In genomic region chr4:7872264-7872771, GRCh38 we compare ENCODE assay signal across 8 cellular contexts.
DNase-seq lines count a peak whose midpoint lies in the region; ATAC-seq and TF ChIP-seq lines count a peak whose summit lies in the region.
"Had no signal": no experiment of that assay in that cellular context is flagged by ENCODE, and none has a peak within 500 bp of the region (broad histone marks: within the 10 kb centered on the region; RNA-seq: fewer than 3 reads in every experiment).

No MANE protein-coding gene starts in this region.

- H3K9me3 ChIP-seq in IMR-90 (ENCODE audit: control insufficient read depth, insufficient read depth, low read length) (no peaks in the 10 kb centered on the region), SJSA1 (replicated peaks) (peaks cover 6% of the 10 kb centered on the region; the same call in 1 of the 2 replicates), heart right ventricle (no peaks in the 10 kb centered on the region), thoracic aorta (no peaks in the 10 kb centered on the region), BE2C (no peaks in the 10 kb centered on the region)

- no peak overlapping the region for H4K5ac ChIP-seq in IMR-90 (ENCODE audit: low read depth, low read length)

- no peak overlapping the region for H2AK9ac ChIP-seq in IMR-90 (replicated peaks; ENCODE audit: low read depth, low read length, poor library complexity)

- no TSS peak for BruUV-seq in IMR-90 (replicated peaks; lab: Mats Ljungman, UMichigan)

- H3K18ac ChIP-seq in IMR-90 (ENCODE audit: low read depth, low read length) = peak overlapping the region; percentile 18; the same call in 1 of the 2 replicates

- H4K8ac ChIP-seq in IMR-90 (ENCODE audit: low read depth in 2 of 2, low read length in 2 of 2) = peak overlapping the region; percentile 5 to 60; a peak in 2 of 4 replicates

- TF ChIP-seq RAD21 in IMR-90 (IDR thresholded peaks at IDR 0.05; ENCODE audit: low read length) = no peak

- peak overlapping the region; percentile 47; the same call in 1 of the 2 replicates for H3K14ac ChIP-seq in IMR-90 (replicated peaks; ENCODE audit: low read depth, low read length)

- H3K27me3 ChIP-seq in IMR-90 (ENCODE audit: control insufficient read depth, insufficient read depth, low read length) (no peaks in the 10 kb centered on the region), SJSA1 (replicated peaks) (no peaks in the 10 kb centered on the region), heart right ventricle (no peaks in the 10 kb centered on the region), thoracic aorta (replicated peaks; ENCODE audit: insufficient read depth) (no peaks in the 10 kb centered on the region), BE2C (no peaks in the 10 kb centered on the region)

- H3K4me2 ChIP-seq in IMR-90 (ENCODE audit: low read depth, low read length) = no peak overlapping the region

- POLR2A ChIA-PET in IMR-90 (lab: Charles Lee; ENCODE audit: unreplicated experiment) = no interaction called here

- peaks cover 23% of the 10 kb centered on the region for H3K9me1 ChIP-seq in IMR-90 (ENCODE audit: insufficient read depth, low read length)

- no peak for TF ChIP-seq POLR2A in IMR-90 (IDR thresholded peaks at IDR 0.05; ENCODE audit: low read depth, low read length)

- intact Hi-C loops in IMR-90 (cut with micrococcal nuclease) (no loop called here), heart right ventricle (cut with DNase I) (loop anchor here in 2 of 10 donors (5.0 to 10.0 kb wide), 2 partner anchors 60 to 112 kb away; no protein-coding TSS in a partner anchor)

- no peak overlapping the region for H3K9ac ChIP-seq in IMR-90 (ENCODE audit: low read depth, low read length)

- H2BK120ac ChIP-seq in IMR-90 (ENCODE audit: low read depth, low read length) = peak overlapping the region; percentile 64; the same call in 1 of the 2 replicates

- no peak overlapping the region for H3K56ac ChIP-seq in IMR-90 (ENCODE audit: extremely low read depth, insufficient read depth, low read length)

- ATAC-seq in IMR-90 (ENCODE audit: low read depth) (peak; percentile 40), heart right ventricle (peak; percentile 30 to 49 (median 42)), thoracic aorta (ENCODE audit: insufficient number of reproducible peaks, low FRiP score, low read depth) (peak; percentile 40), GM18519 (IDR thresholded peaks at IDR 0.05; ENCODE audit: low FRiP score, unreplicated experiment) (no peak)

- peak overlapping the region; percentile 22; the same call in 1 of the 2 replicates for H2AK5ac ChIP-seq in IMR-90 (ENCODE audit: low read depth, low read length)

- H3K4me3 ChIP-seq in IMR-90 (ENCODE audit: insufficient read depth, low read depth, low read length) = no peak overlapping the region
- no peak overlapping the region for H3K4me3 ChIP-seq in SJSA1
- no peak overlapping the region for H3K4me3 ChIP-seq in heart right ventricle
- peak overlapping the region; percentile 15 for H3K4me3 ChIP-seq in thoracic aorta
- no peak overlapping the region for H3K4me3 ChIP-seq in BE2C (ENCODE audit: low read depth, low read length)

- peak overlapping the region; percentile 55; the same call in 1 of the 2 replicates for H2BK20ac ChIP-seq in IMR-90 (ENCODE audit: low read depth, low read length)

- peaks cover 42% of the 10 kb centered on the region for H4K20me1 ChIP-seq in IMR-90 (ENCODE audit: insufficient read depth, low read length)

- H3K27ac ChIP-seq in IMR-90 (ENCODE audit: insufficient read depth, low read length) (peak overlapping the region; percentile 13; the same call in 1 of the 2 replicates), SJSA1 (peak overlapping the region; percentile 21; the same call in 1 of the 2 replicates), heart right ventricle (peak overlapping the region in 3 of 10 donors; percentile 0 to 42 (median 41)), thoracic aorta (peak overlapping the region in 1 of 2 donors; percentile 42)

- DNase-seq in IMR-90 (peak; percentile 98), SJSA1 (ENCODE audit: low read depth in 1 of 2, low spot score in 2 of 2) (peak in 1 of 2 experiments; percentile 60), heart right ventricle (peak in 1 of 2 donors; percentile 15), thoracic aorta (ENCODE audit: low spot score) (no peak), BE2C (no peak), T1000 (lab: John Stamatoyannopoulos, UW) (no peak)
- DNase-seq: MV-4-11 had no signal

- H3K4me1 ChIP-seq in IMR-90 (ENCODE audit: control insufficient read depth, insufficient read depth, low read length) (peaks cover 35% of the 10 kb centered on the region), SJSA1 (replicated peaks) (peaks cover 57% of the 10 kb centered on the region), heart right ventricle (peaks cover 2 to 33% (median 26%) of the 10 kb centered on the region in 9 donors), thoracic aorta (ENCODE audit: control insufficient read depth in 1 of 2, low read depth in 2 of 2) (peaks cover 20 to 42% of the 10 kb centered on the region in 2 donors), BE2C (peaks cover 15% of the 10 kb centered on the region)

- peak overlapping the region; percentile 23; the same call in 1 of the 2 replicates for H3K4ac ChIP-seq in IMR-90 (ENCODE audit: low read depth, low read length)

- WGBS in IMR-90 (ENCODE audit: extremely low coverage in 2 of 2, insufficient read length in 1 of 2), 2 experiments = no CpG with 5 or more reads among the region's 4 CpGs
- WGBS in heart right ventricle, 2 donors = 20 to 32% methylated on average over 4 of the region's 4 CpGs

- peak overlapping the region; percentile 58 for H4K91ac ChIP-seq in IMR-90 (ENCODE audit: insufficient read depth, low read depth, low read length)

- CTCF ChIA-PET in IMR-90 (lab: Yijun Ruan, JAX) = interaction anchor here (0.7 kb wide), 1 partner anchor 10 kb away, joined by 3 read pairs; no protein-coding TSS in a partner anchor

- H2BK15ac ChIP-seq in IMR-90 (ENCODE audit: low read depth, low read length) = 0 out of 3 replicates have a peak overlapping the region, but pooled peaks have one; percentile 22

- in situ Hi-C loops in IMR-90 (cut with MboI; ENCODE audit: low sequenced_read_pairs) = no loop called here

- H2AFZ ChIP-seq in IMR-90 (replicated peaks; ENCODE audit: low read length, poor library complexity) = no peak overlapping the region

- dilution Hi-C loops in IMR-90 (cut with HindIII; ENCODE audit: low sequenced_read_pairs, unreplicated experiment) = no loop called here

- H2BK5ac ChIP-seq in IMR-90 (ENCODE audit: low read depth, low read length, poor library complexity, severe bottlenecking) = peak overlapping the region; percentile 85

- no peak for TF ChIP-seq CTCF in IMR-90 (conservative IDR thresholded peaks at IDR 0.05; ENCODE audit: low read depth, low read length)
- TF ChIP-seq CTCF in heart right ventricle (IDR thresholded peaks at IDR 0.05) = no peak
- no peak for TF ChIP-seq CTCF in thoracic aorta (IDR thresholded peaks at IDR 0.05)
- TF ChIP-seq CTCF in BE2C (IDR thresholded peaks at IDR 0.05; ENCODE audit: low read depth, low read length) = no peak

- H3K79me1 ChIP-seq in IMR-90 (ENCODE audit: low read depth in 1 of 2, low read length in 2 of 2) = peaks cover 11 to 74% of the 10 kb centered on the region in 2 experiments

- peaks cover 30% of the 10 kb centered on the region for H3K36me3 ChIP-seq in IMR-90 (ENCODE audit: control insufficient read depth, insufficient read depth, low read length)
- peaks cover 33% of the 10 kb centered on the region for H3K36me3 ChIP-seq in SJSA1
- H3K36me3 ChIP-seq in heart right ventricle = peaks cover 0 to 25% (median 11%) of the 10 kb centered on the region in 9 donors
- H3K36me3 ChIP-seq in thoracic aorta = no peaks in the 10 kb centered on the region
- H3K36me3 ChIP-seq in BE2C = peaks cover 46% of the 10 kb centered on the region

- H3K23ac ChIP-seq in IMR-90 (ENCODE audit: low read depth, low read length) = no peak overlapping the region

TF ChIP-seq in IMR-90, 13 proteins besides CTCF, POLR2A, EP300 and RAD21:
- TF ChIP-seq NFE2L2 (IDR thresholded peaks at IDR 0.05; ENCODE audit: low read depth, low read length) = no peak
- no peak for TF ChIP-seq ELK1 (IDR thresholded peaks at IDR 0.05; ENCODE audit: borderline replicate concordance, low read depth, low read length)
- TF ChIP-seq USF2 (IDR thresholded peaks at IDR 0.05; ENCODE audit: low read depth, low read length) = no peak
- peak; percentile 53; the same call in 1 of the 2 replicates for TF ChIP-seq MAFK (IDR thresholded peaks at IDR 0.05; ENCODE audit: low read depth, low read length)
- TF ChIP-seq BHLHE40 (IDR thresholded peaks at IDR 0.05; ENCODE audit: low read depth, low read length) = no peak
- no peak for TF ChIP-seq CEBPB (IDR thresholded peaks at IDR 0.05; ENCODE audit: low read depth, low read length)
- TF ChIP-seq MXI1 (IDR thresholded peaks at IDR 0.05; ENCODE audit: borderline replicate concordance, low read depth, low read length) = 0 out of 2 replicates have a peak, but pooled peaks have one; percentile 33
- TF ChIP-seq SMC3 (IDR thresholded peaks at IDR 0.05; ENCODE audit: low read depth, low read length) = no peak
- 0 out of 2 replicates have a peak, but pooled peaks have one; percentile 21 for TF ChIP-seq FOS (IDR thresholded peaks at IDR 0.05; ENCODE audit: low read depth, low read length)
